Comparison of ENCODE assay signal across 2 cellular contexts in genomic region chr11:76666830-76667229, GRCh38.
TF ChIP-seq lines count a peak whose summit lies in the region.

No MANE protein-coding gene starts in this region.

TF ChIP-seq in IMR-90, 13 proteins besides CTCF, POLR2A, EP300 and RAD21 (continued from another document):
- TF ChIP-seq RCOR1 (IDR thresholded peaks at IDR 0.05; ENCODE audit: insufficient replicate concordance, low read length) (no peak), NFE2L2 (IDR thresholded peaks at IDR 0.05; ENCODE audit: low read depth, low read length) (no peak), SMC3 (IDR thresholded peaks at IDR 0.05; ENCODE audit: low read depth, low read length) (no peak), CEBPB (IDR thresholded peaks at IDR 0.05; ENCODE audit: low read depth, low read length) (no peak), MXI1 (IDR thresholded peaks at IDR 0.05; ENCODE audit: borderline replicate concordance, low read depth, low read length) (no peak), FOS (IDR thresholded peaks at IDR 0.05; ENCODE audit: low read depth, low read length) (no peak)
- TF ChIP-seq, protein P1, sequence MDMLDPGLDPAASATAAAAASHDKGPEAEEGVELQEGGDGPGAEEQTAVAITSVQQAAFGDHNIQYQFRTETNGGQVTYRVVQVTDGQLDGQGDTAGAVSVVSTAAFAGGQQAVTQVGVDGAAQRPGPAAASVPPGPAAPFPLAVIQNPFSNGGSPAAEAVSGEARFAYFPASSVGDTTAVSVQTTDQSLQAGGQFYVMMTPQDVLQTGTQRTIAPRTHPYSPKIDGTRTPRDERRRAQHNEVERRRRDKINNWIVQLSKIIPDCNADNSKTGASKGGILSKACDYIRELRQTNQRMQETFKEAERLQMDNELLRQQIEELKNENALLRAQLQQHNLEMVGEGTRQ (IDR thresholded peaks at IDR 0.05; ENCODE audit: low read depth, low read length), result no peak
TF ChIP-seq in IMR-90: peak in this region for 0.

TF ChIP-seq in SK-N-SH treated with all-trans-retinoic acid at 6 μM for 48 hours, 23 proteins besides CTCF, POLR2A, EP300 and RAD21:
- no peak for TF ChIP-seq CSRNP3 (CRISPR knock-in tag; IDR thresholded peaks at IDR 0.05)
TF ChIP-seq in SK-N-SH treated with all-trans-retinoic acid at 6 μM for 48 hours: peak in this region for 0.
